23 cellular contexts compared by ENCODE assay signal in the genomic region with DNA sequence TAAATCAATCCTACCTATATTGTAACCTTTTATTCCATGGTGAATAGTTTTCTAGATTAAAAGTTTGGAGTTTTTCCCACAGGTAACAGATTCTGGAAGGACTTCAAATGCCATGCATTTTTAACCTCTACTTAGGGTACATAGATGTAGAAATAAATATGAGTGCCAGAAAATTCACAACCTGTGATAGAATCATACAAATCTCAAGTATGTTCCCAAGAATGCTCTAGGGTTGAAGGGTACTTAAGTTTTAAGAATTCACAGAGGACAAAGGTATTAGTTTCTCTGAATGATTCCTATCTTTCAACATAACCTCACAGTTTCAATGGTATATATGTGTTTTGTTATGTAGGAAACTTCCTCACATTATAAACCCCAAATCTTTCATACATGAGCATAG.
DNase-seq lines count a peak whose midpoint lies in the region; ATAC-seq and TF ChIP-seq lines count a peak whose summit lies in the region.
"Had no signal": no experiment of that assay in that cellular context is flagged by ENCODE, and none has a peak within 500 bp of the region (broad histone marks: within the 10 kb centered on the region; RNA-seq: fewer than 3 reads in every experiment).

No MANE protein-coding gene starts in this region.

- no peak overlapping the region for H3K4me3 ChIP-seq in left lung
- H3K4me3 ChIP-seq in upper lobe of right lung: no peak overlapping the region
- H3K4me3 ChIP-seq: BLaER1, GM12878 had no signal

- H3K27me3 Mint-ChIP-seq in T-helper 17 cell: no peaks in the 10 kb centered on the region
- H3K27me3 Mint-ChIP-seq: CD4-positive, alpha-beta memory T cell; CD4-positive, CD25-positive, alpha-beta regulatory T cell; CD8-positive, alpha-beta memory T cell had no signal

- H3K4me1 Mint-ChIP-seq in T-helper 17 cell: no peaks in the 10 kb centered on the region
- H3K4me1 Mint-ChIP-seq: CD14-positive monocyte; CD4-positive, alpha-beta memory T cell; CD4-positive, CD25-positive, alpha-beta regulatory T cell; CD8-positive, alpha-beta memory T cell had no signal

- no peak for DNase-seq in T-helper 17 cell
- DNase-seq in left lung: no peak
- no peak for DNase-seq in upper lobe of right lung
- DNase-seq in activated CD8-positive, alpha-beta memory T cell treated with anti-CD3 and anti-CD28 coated beads, Interleukin-2, amount 50 U/mL, for 4 hours: no peak
- no peak for DNase-seq in NCI-H1694 treated with DMSO at 0.1 percent for 48 hours (lab: John Stamatoyannopoulos, UW)
- DNase-seq: 8988T; ACHN; BE2C; C1 segment of cervical spinal cord; CD4-positive, alpha-beta memory T cell; CD4-positive, CD25-positive, alpha-beta regulatory T cell; CD8-positive, alpha-beta memory T cell; COR-L47; DMS 273 treated with DMSO at 0.1 percent for 48 hours; DMS153; DMS53; DMS79; DND-41; EL; GDM1 had no signal

- no peak overlapping the region for H3K4me3 Mint-ChIP-seq in T-helper 17 cell
- H3K4me3 Mint-ChIP-seq: CD14-positive monocyte; CD4-positive, alpha-beta memory T cell; CD4-positive, CD25-positive, alpha-beta regulatory T cell; CD8-positive, alpha-beta memory T cell had no signal

- intact Hi-C loops in left lung (cut with DNase I): no loop called here
- intact Hi-C loops in upper lobe of right lung (cut with DNase I): no loop called here

- H3K27ac ChIP-seq in left lung: no peak overlapping the region
- H3K27ac ChIP-seq in upper lobe of right lung: no peak overlapping the region
- H3K27ac ChIP-seq: BLaER1 had no signal

- TF ChIP-seq CTCF in left lung (IDR thresholded peaks at IDR 0.05) (no peak), upper lobe of right lung (IDR thresholded peaks at IDR 0.05) (no peak)

- H3K27me3 ChIP-seq in left lung (no peaks in the 10 kb centered on the region), upper lobe of right lung (no peaks in the 10 kb centered on the region)
- H3K27me3 ChIP-seq: BE2C, BLaER1 had no signal

- H3K36me3 Mint-ChIP-seq in T-helper 17 cell (ENCODE audit: low read depth): no peaks in the 10 kb centered on the region
- H3K36me3 Mint-ChIP-seq: CD14-positive monocyte; CD4-positive, CD25-positive, alpha-beta regulatory T cell had no signal

- H3K4me1 ChIP-seq in left lung (no peaks in the 10 kb centered on the region), upper lobe of right lung (no peaks in the 10 kb centered on the region)
- H3K4me1 ChIP-seq: BE2C, BLaER1 had no signal

- ATAC-seq in T-helper 17 cell: no peak
- ATAC-seq in left lung: peak; percentile 61
- peak; percentile 23 for ATAC-seq in upper lobe of right lung
- ATAC-seq: GM12878 had no signal

- peak overlapping the region; percentile 0 for H3K27ac Mint-ChIP-seq in T-helper 17 cell
- H3K27ac Mint-ChIP-seq: CD14-positive monocyte; CD4-positive, CD25-positive, alpha-beta regulatory T cell; CD8-positive, alpha-beta memory T cell had no signal

- H3K9me3 ChIP-seq in T-helper 17 cell (ENCODE audit: control insufficient read depth, low read length, poor library complexity, severe bottlenecking): no peaks in the 10 kb centered on the region
- no peaks in the 10 kb centered on the region for H3K9me3 ChIP-seq in left lung
- H3K9me3 ChIP-seq in upper lobe of right lung: no peaks in the 10 kb centered on the region
- H3K9me3 ChIP-seq: BE2C, BLaER1 had no signal

- H3K36me3 ChIP-seq in left lung: no peaks in the 10 kb centered on the region
- H3K36me3 ChIP-seq in upper lobe of right lung: no peaks in the 10 kb centered on the region
- H3K36me3 ChIP-seq: BE2C, BLaER1 had no signal
